Comparison of ENCODE assay signal across 6 cellular contexts in the genomic region with DNA sequence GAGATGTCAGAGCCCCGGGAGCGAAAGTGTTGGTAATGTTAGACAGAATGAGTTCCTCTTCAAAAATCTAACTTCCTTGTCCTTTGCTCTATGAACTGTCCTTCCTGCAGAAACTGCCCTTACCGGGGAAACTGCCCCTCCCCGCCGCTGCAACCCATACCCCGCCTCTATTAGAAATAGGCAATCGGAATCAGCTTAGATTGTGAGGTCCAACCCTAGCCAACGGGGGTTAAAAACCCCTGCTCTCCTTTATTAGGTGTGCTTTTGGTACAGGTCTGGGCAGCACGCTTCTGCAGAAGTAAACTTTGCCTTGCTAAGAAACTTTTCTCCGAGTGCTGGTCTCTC. TPM values are rescaled to one million over a fixed set of nuclear protein-coding genes. Genes with fewer than 3 reads are reported as not detected.
A peak's percentile ranks its signal among the peaks of the same experiment; 100 is the strongest.
DNase-seq lines count a peak whose midpoint lies in the region; ATAC-seq, FAIRE-seq and TF ChIP-seq lines count a peak whose summit lies in the region.

No MANE protein-coding gene starts in this region.

- no peak for FAIRE-seq in urothelium cell line (lab: Jason Lieb, UNC)

- no peaks in the 10 kb centered on the region for H3K27me3 ChIP-seq in SJCRH30
- H3K27me3 ChIP-seq in right atrium auricular region, result no peaks in the 10 kb centered on the region
- H3K27me3 ChIP-seq in aorta (ENCODE audit: control insufficient read depth in 1 of 2, insufficient read depth in 2 of 2, low read length in 1 of 2), result no peaks in the 10 kb centered on the region

- no peak for TF ChIP-seq CTCF in right atrium auricular region (IDR thresholded peaks at IDR 0.05)

- H3K36me3 ChIP-seq in SJCRH30, result peaks cover 9% of the 10 kb centered on the region; the same call in 1 of the 2 replicates
- peaks cover 24% of the 10 kb centered on the region for H3K36me3 ChIP-seq in right atrium auricular region
- H3K36me3 ChIP-seq in aorta (ENCODE audit: control insufficient read depth in 1 of 2, insufficient read depth in 2 of 2, low read length in 1 of 2), result peaks cover 0 to 4% of the 10 kb centered on the region in 2 donors

- DNase-seq in SJCRH30, result no peak
- DNase-seq in right atrium auricular region (ENCODE audit: low spot score), result no peak
- no peak for DNase-seq in aorta
- DNase-seq in urothelium cell line (ENCODE audit: low spot score), result no peak

- H3K9me3 ChIP-seq in SJCRH30 (replicated peaks), result no peaks in the 10 kb centered on the region
- H3K9me3 ChIP-seq in right atrium auricular region, result no peaks in the 10 kb centered on the region
- no peaks in the 10 kb centered on the region for H3K9me3 ChIP-seq in aorta (ENCODE audit: control insufficient read depth, low read length)

- H3K4me1 ChIP-seq in SJCRH30, result no peaks in the 10 kb centered on the region
- peaks cover 0 to 21% of the 10 kb centered on the region in 2 donors for H3K4me1 ChIP-seq in right atrium auricular region
- H3K4me1 ChIP-seq in aorta (ENCODE audit: control insufficient read depth in 1 of 2, insufficient read depth in 2 of 2, low read length in 2 of 2), result no peaks in the 10 kb centered on the region

- intact Hi-C loops in aorta (cut with DNase I), result loop anchor here in 1 of 2 donors (2.0 kb wide), 1 partner anchor 24 kb away; a partner anchor contains a TSS

- WGBS in aorta, 2 donors, result 5 to 12% methylated on average over 10 of the region's 10 CpGs

- ATAC-seq in GM21786 (IDR thresholded peaks at IDR 0.05; ENCODE audit: unreplicated experiment) (peak; percentile 14), aorta (ENCODE audit: low FRiP score) (no peak), GM18873 (IDR thresholded peaks at IDR 0.05; ENCODE audit: low FRiP score, unreplicated experiment) (no peak)

- H3K4me3 ChIP-seq in SJCRH30, result peak overlapping the region; percentile 53
- peak overlapping the region; percentile 41 to 54 for H3K4me3 ChIP-seq in right atrium auricular region
- H3K4me3 ChIP-seq in aorta (ENCODE audit: low read length in 2 of 2), result no peak overlapping the region

- H3K27ac ChIP-seq in SJCRH30 (peak overlapping the region; percentile 56), right atrium auricular region (peak overlapping the region; percentile 86 to 98), aorta (ENCODE audit: low read depth in 1 of 2, low read length in 2 of 2) (peak overlapping the region; percentile 52 to 78)

RNA-seq across cellular contexts. Expression of a gene that starts 11.5 kb away (rescaled TPM):
- total RNA-seq in SJCRH30 (2014; rRNA removed; shearing (Covaris generic)), result 339 and 397 TPM in 2 replicates
- total RNA-seq in right atrium auricular region (100 to 1,000 TPM; 222 to 238 TPM), aorta (100 to 1,000 TPM; 521 to 538 TPM)
- polyA plus RNA-seq in aorta, result 100 to 1,000 TPM; 488 to 543 TPM

RNA-seq across cellular contexts. Expression of a gene that starts 13.1 kb away (rescaled TPM):
- 212 and 217 TPM in 2 replicates for total RNA-seq in SJCRH30 (2014; rRNA removed; shearing (Covaris generic))
- 100 to 1,000 TPM; 107 to 110 TPM for total RNA-seq in right atrium auricular region
- total RNA-seq in aorta, result 100 to 1,000 TPM; 121 to 123 TPM
- polyA plus RNA-seq in aorta, result 100 to 1,000 TPM; 131 to 220 TPM

RNA-seq across cellular contexts. Expression of a gene that starts 13.7 kb away (rescaled TPM):
- total RNA-seq in SJCRH30 (2014; rRNA removed; shearing (Covaris generic)), result 140 and 153 TPM in 2 replicates
- total RNA-seq in right atrium auricular region (100 to 1,000 TPM in 1 of 2 donors, 10 to 100 TPM in 1; 76.9 to 121 TPM), aorta (10 to 100 TPM; 33.7 to 48.1 TPM)
- 10 to 100 TPM; 56.7 to 96.0 TPM for polyA plus RNA-seq in aorta

RNA-seq across cellular contexts. Expression of a gene that starts 17.4 kb away (rescaled TPM):
- total RNA-seq in SJCRH30 (2014; rRNA removed; shearing (Covaris generic)), result 0.79 and 1.4 TPM in 2 replicates
- total RNA-seq in right atrium auricular region, result not detected
- total RNA-seq in aorta, result not detected
- polyA plus RNA-seq in aorta, result not detected

RNA-seq across cellular contexts. Expression of a gene that starts 23.9 kb away (rescaled TPM):
- total RNA-seq in SJCRH30 (2014; rRNA removed; shearing (Covaris generic)), result 0.61 TPM in 1 of 2 replicates, not detected in the other
- total RNA-seq in right atrium auricular region, result 100 to 1,000 TPM; 136 to 347 TPM
- 100 to 1,000 TPM; 127 to 172 TPM for total RNA-seq in aorta
- 100 to 1,000 TPM; 191 to 244 TPM for polyA plus RNA-seq in aorta

Comparison
In these comparisons a context has a peak if more than half of its experiments do, and no peak if none do; other contexts are left out.
1. H3K4me3 ChIP-seq: peak in SJCRH30 (single experiment) and right atrium auricular region (2 of 2); none in aorta (0 of 2).
2. Peak in every context shown above with its lines, with median percentiles within 50 percentile points of each other: H3K27ac ChIP-seq.